8 cellular contexts compared by ENCODE assay signal in genomic region chr12:76037130-76038105, GRCh38. TPM values are rescaled to one million over a fixed set of nuclear protein-coding genes. Genes with fewer than 3 reads are reported as not detected.
DNase-seq lines count a peak whose midpoint lies in the region; ATAC-seq, FAIRE-seq and TF ChIP-seq lines count a peak whose summit lies in the region.

No MANE protein-coding gene starts in this region.

- peaks cover 27% of the 10 kb centered on the region for H3K79me2 ChIP-seq in mammary epithelial cell (ENCODE audit: insufficient read depth, low read length)

- no peak for TF ChIP-seq POLR2A in A549 (IDR thresholded peaks at IDR 0.05; ENCODE audit: low read length)
- no peak for TF ChIP-seq POLR2A in Peyer's patch (IDR thresholded peaks at IDR 0.05)
- TF ChIP-seq POLR2A in suprapubic skin (IDR thresholded peaks at IDR 0.05): no peak

- H3K9ac ChIP-seq in mammary epithelial cell (ENCODE audit: insufficient read depth, low read length): no peak overlapping the region

- 46% methylated on average over 13 of the region's 13 CpGs for WGBS in A549 (ENCODE audit: missing lambda C conversion rate)
- WGBS in mammary epithelial cell (ENCODE audit: low coverage, missing lambda C conversion rate): 42% methylated on average over 13 of the region's 13 CpGs
- 32% methylated on average over 13 of the region's 13 CpGs for WGBS in suprapubic skin

- in situ Hi-C loops in mammary epithelial cell (cut with MboI; ENCODE audit: low sequenced_read_pairs in 2 of 2): loop anchor here (5.0 to 10.0 kb wide), 3 partner anchors 403 to 510 kb away; no protein-coding TSS in a partner anchor

- TF ChIP-seq EP300 in A549 (IDR thresholded peaks at IDR 0.05): no peak
- TF ChIP-seq EP300 in suprapubic skin (IDR thresholded peaks at IDR 0.05): no peak

- H3K4me2 ChIP-seq in A549: peak overlapping the region; percentile 37; the same call in 2 of the 3 replicates
- H3K4me2 ChIP-seq in mammary epithelial cell (ENCODE audit: insufficient read depth, low read depth, low read length): peak overlapping the region; percentile 4

- no peaks in the 10 kb centered on the region for H4K20me1 ChIP-seq in mammary epithelial cell (ENCODE audit: insufficient read depth, low read length)

- H2AFZ ChIP-seq in mammary epithelial cell (ENCODE audit: low read depth, low read length): no peak overlapping the region

- peak; percentile 91 for FAIRE-seq in A549 (lab: Jason Lieb, UNC)

- intact Hi-C loops in mammary epithelial cell (cut with micrococcal nuclease): loop anchor here (2.0 to 10.0 kb wide), 2 partner anchors 477 to 547 kb away; no protein-coding TSS in a partner anchor

- TF ChIP-seq RAD21 in A549 (conservative IDR thresholded peaks at IDR 0.05 in 1 of 2, IDR thresholded peaks at IDR 0.05 in 1 of 2): peak; percentile 93 to 94

- BruUV-seq in mammary epithelial cell (replicated peaks; lab: Mats Ljungman, UMichigan): no TSS peak

- CTCF ChIA-PET in A549 (lab: Yijun Ruan, JAX): interaction anchor here (0.7 to 2.1 kb wide), 22 partner anchors 8 to 554 kb away, joined by 3 to 17 read pairs (median 4); partner anchors contain the start of gene NAP1L1
- CTCF ChIA-PET in mammary epithelial cell (lab: Charles Lee; ENCODE audit: low non-redundant PET): interaction anchor here (0.5 to 0.6 kb wide), 2 partner anchors 419 to 600 kb away, joined by 3 to 21 read pairs; no protein-coding TSS in a partner anchor

- H3K27me3 ChIP-seq in GM06990 (replicated peaks; ENCODE audit: control insufficient read depth, insufficient read depth, low read length): no peaks in the 10 kb centered on the region
- no peaks in the 10 kb centered on the region for H3K27me3 ChIP-seq in Peyer's patch
- no peaks in the 10 kb centered on the region for H3K27me3 ChIP-seq in mammary epithelial cell (ENCODE audit: insufficient read depth, low read length)
- H3K27me3 ChIP-seq in suprapubic skin: no peaks in the 10 kb centered on the region

- DNase-seq in A549 (ENCODE audit: low read depth in 1 of 2, low spot score in 1 of 2): peak; percentile 48 to 88
- DNase-seq in GM06990 (ENCODE audit: extremely low read depth, insufficient read length): peak; percentile 24
- DNase-seq in HCEC 1CT: peak; percentile 86
- peak; percentile 91 for DNase-seq in LoVo (ENCODE audit: low spot score)
- DNase-seq in Peyer's patch: peak in 1 of 3 donors; percentile 51
- peak; percentile 70 for DNase-seq in mammary epithelial cell
- peak; percentile 82 for DNase-seq in kidney glomerular epithelial cell (lab: John Stamatoyannopoulos, UW)
- no peak for DNase-seq in suprapubic skin (ENCODE audit: low spot score in 2 of 2)

- H3K4me3 ChIP-seq in A549 (no peak overlapping the region), GM06990 (replicated peaks; ENCODE audit: low read depth, low read length) (no peak overlapping the region), Peyer's patch (no peak overlapping the region), mammary epithelial cell (replicated peaks in 1 of 3; ENCODE audit: insufficient read depth in 1 of 3, low read depth in 2 of 3, low read length in 3 of 3) (no peak overlapping the region), suprapubic skin (no peak overlapping the region)

- H3K27ac ChIP-seq in A549: peak overlapping the region; percentile 36 to 55; a peak in 4 of 6 replicates
- H3K27ac ChIP-seq in Peyer's patch: no peak overlapping the region
- no peak overlapping the region for H3K27ac ChIP-seq in mammary epithelial cell (ENCODE audit: insufficient read depth, low read depth, low read length)
- H3K27ac ChIP-seq in suprapubic skin: no peak overlapping the region

- dilution Hi-C loops in mammary epithelial cell (cut with HindIII; ENCODE audit: low sequenced_read_pairs): no loop called here

- TF ChIP-seq CTCF in A549 (IDR thresholded peaks at IDR 0.05) (peak; percentile 90), GM06990 (IDR thresholded peaks at IDR 0.05; ENCODE audit: insufficient read depth, low read length, poor library complexity, severe bottlenecking) (peak; percentile 77), Peyer's patch (IDR thresholded peaks at IDR 0.05) (peak; percentile 41 to 96 (median 86)), mammary epithelial cell (conservative IDR thresholded peaks at IDR 0.05 in 1 of 2, IDR thresholded peaks at IDR 0.05 in 1 of 2; ENCODE audit: extremely low read depth in 1 of 2, insufficient read depth in 1 of 2, low read depth in 1 of 2, low read length in 2 of 2) (peak; percentile 73 to 83), suprapubic skin (IDR thresholded peaks at IDR 0.05) (peak; percentile 78 to 80)

- H3K4me1 ChIP-seq in A549: peaks cover 50% of the 10 kb centered on the region
- H3K4me1 ChIP-seq in Peyer's patch: peaks cover 0 to 4% (median 0%) of the 10 kb centered on the region in 4 donors
- peaks cover 5% of the 10 kb centered on the region for H3K4me1 ChIP-seq in mammary epithelial cell (ENCODE audit: insufficient read depth, low read length)
- H3K4me1 ChIP-seq in suprapubic skin: peaks cover 13% of the 10 kb centered on the region

- POLR2A ChIA-PET in A549 (lab: Yijun Ruan, JAX): interaction anchor here (1.1 to 1.8 kb wide), 2 partner anchors 13 to 311 kb away, joined by 3 to 8 read pairs; no protein-coding TSS in a partner anchor

- ATAC-seq in A549: peak; percentile 44 to 64; a peak in 5 of 6 replicates

- H3K36me3 ChIP-seq in GM06990 (ENCODE audit: control insufficient read depth, insufficient read depth, low read length): no peaks in the 10 kb centered on the region
- no peaks in the 10 kb centered on the region for H3K36me3 ChIP-seq in Peyer's patch
- no peaks in the 10 kb centered on the region for H3K36me3 ChIP-seq in mammary epithelial cell (ENCODE audit: insufficient read depth, low read length)
- H3K36me3 ChIP-seq in suprapubic skin: no peaks in the 10 kb centered on the region

- H3K9me3 ChIP-seq in A549 (no peaks in the 10 kb centered on the region), Peyer's patch (no peaks in the 10 kb centered on the region), mammary epithelial cell (replicated peaks; ENCODE audit: insufficient read depth, low read length) (no peaks in the 10 kb centered on the region), suprapubic skin (no peaks in the 10 kb centered on the region)

TF ChIP-seq in A549, 52 proteins besides CTCF, POLR2A, EP300 and RAD21:
- TF ChIP-seq JUN (IDR thresholded peaks at IDR 0.05) (0 out of 5 replicates have a peak, but pooled peaks of 1 of the 2 experiments have one; percentile 21), MYC (IDR thresholded peaks at IDR 0.05; ENCODE audit: borderline replicate concordance, low read length) (no peak), SMC3 (IDR thresholded peaks at IDR 0.05) (peak; percentile 92)

RNA-seq across cellular contexts. Expression of gene PHLDA1, which starts 5.8 kb away (rescaled TPM):
- polyA plus RNA-seq in A549 (2011; rRNA removed) (54.1 and 71.6 TPM in 2 replicates), A549 (2017; fragmentation: RNase III; extraction: RNeasy Plus Mini Kit Qiagen cat#74134 plus additional on column Dnase treatment) (32.7 to 43.1 TPM (median 39.3 TPM) in 3 replicates), mammary epithelial cell (120 TPM)
- polyA plus RNA-seq in A549 (2012; cell fraction: cytosol; rRNA removed): 34.1 and 42.4 TPM in 2 replicates
- polyA plus RNA-seq in A549 (2012; cell fraction: nucleus; rRNA removed): 42.2 and 45.0 TPM in 2 replicates
- polyA minus RNA-seq in A549 (2011; rRNA and poly(A)+ RNA removed): 44.3 and 53.0 TPM in 2 replicates
- total RNA-seq in Peyer's patch (10 to 100 TPM in 1 of 4 donors, 1 to 10 TPM in 3; 4.6 to 25.6 (median 6.0) TPM), mammary epithelial cell (100 to 1,000 TPM; 161 to 545 TPM), suprapubic skin (10 to 100 TPM; 16.4 to 31.2 (median 23.3) TPM)
- 135 TPM for polyA minus RNA-seq in mammary epithelial cell

RNA-seq across cellular contexts. Expression of gene NAP1L1, which starts 47.1 kb away (rescaled TPM):
- polyA plus RNA-seq in A549 (2011; rRNA removed): 640 and 943 TPM in 2 replicates
- polyA plus RNA-seq in A549 (2012; cell fraction: cytosol; rRNA removed): 191 and 238 TPM in 2 replicates
- polyA plus RNA-seq in A549 (2012; cell fraction: nucleus; rRNA removed): 109 and 153 TPM in 2 replicates
- polyA plus RNA-seq in A549 (2017; fragmentation: RNase III; extraction: RNeasy Plus Mini Kit Qiagen cat#74134 plus additional on column Dnase treatment): 695 to 725 TPM (median 709 TPM) in 3 replicates
- polyA minus RNA-seq in A549 (2011; rRNA and poly(A)+ RNA removed): 135 and 141 TPM in 2 replicates
- total RNA-seq in Peyer's patch: 100 to 1,000 TPM in 1 of 4 donors, 10 to 100 TPM in 3; 49.6 to 334 (median 79.7) TPM
- total RNA-seq in mammary epithelial cell: 100 to 1,000 TPM; 167 to 381 TPM
- 233 TPM for polyA plus RNA-seq in mammary epithelial cell
- 123 TPM for polyA minus RNA-seq in mammary epithelial cell
- total RNA-seq in suprapubic skin: 100 to 1,000 TPM; 159 to 243 (median 186) TPM

Comparison
In these comparisons a context has a peak if more than half of its experiments do, and no peak if none do; other contexts are left out.
1. DNase-seq: peak in A549 (2 of 2), GM06990 (single experiment), HCEC 1CT (single experiment), LoVo (single experiment), mammary epithelial cell (single experiment) and kidney glomerular epithelial cell (single experiment); none in suprapubic skin (0 of 2).
2. H3K27ac ChIP-seq: peak in A549 (2 of 2); none in Peyer's patch (0 of 4), mammary epithelial cell (single experiment) and suprapubic skin (single experiment).
3. RNA of gene PHLDA1, which starts 5.8 kb away (total RNA-seq): 161 to 545 TPM in mammary epithelial cell; 16.4 to 31.2 TPM in suprapubic skin and 4.6 to 25.6 TPM in Peyer's patch; every median in the first group is over 4 times any median in the second.
4. Peak in every context shown above with its lines, with median percentiles within 50 percentile points of each other: CTCF ChIP-seq.